8 cellular contexts compared by ENCODE assay signal in genomic region chr3:51982352-51982837, GRCh38. TPM values are rescaled to one million over a fixed set of nuclear protein-coding genes. Genes with fewer than 3 reads are reported as not detected.
A peak's percentile ranks its signal among the peaks of the same experiment; 100 is the strongest.
DNase-seq lines count a peak whose midpoint lies in the region; ATAC-seq and TF ChIP-seq lines count a peak whose summit lies in the region.

No MANE protein-coding gene starts in this region.

- H3K9me3 Mint-ChIP-seq in activated CD8-positive, alpha-beta memory T cell treated with anti-CD3 and anti-CD28 coated beads, Interleukin-2, amount 10 ng/mL, durations not matched to agents 7 days and 5 days (ENCODE audit: low read depth), result no peaks in the 10 kb centered on the region

- no CpG with 5 or more reads among the region's 4 CpGs for WGBS in trophoblast cell (ENCODE audit: extremely low coverage, insufficient coverage, insufficient read length)

- no peak overlapping the region for H3K23ac ChIP-seq in trophoblast cell (ENCODE audit: low read length)

- POLR2A ChIA-PET in HEK293T (lab: Yijun Ruan, JAX), result interaction anchor here (0.7 to 4.8 kb wide), 12 partner anchors 8 to 172 kb away, joined by 3 to 88 read pairs (median 6); partner anchors contain the start of genes ABHD14A, ABHD14B, PARP3 and PCBP4

- no peak overlapping the region for H2BK5ac ChIP-seq in trophoblast cell (ENCODE audit: low read depth, low read length, poor library complexity)

- peak overlapping the region; percentile 72 for H3K4me3 ChIP-seq in trophoblast cell (ENCODE audit: low read depth, low read length)

- peak overlapping the region; percentile 98 for H3K4me3 Mint-ChIP-seq in activated CD8-positive, alpha-beta memory T cell treated with anti-CD3 and anti-CD28 coated beads, Interleukin-2, amount 10 ng/mL, durations not matched to agents 7 days and 5 days

- peak overlapping the region; percentile 56 for H4K8ac ChIP-seq in trophoblast cell (ENCODE audit: low read depth, low read length)

- no peaks in the 10 kb centered on the region for H3K36me3 ChIP-seq in trophoblast cell (ENCODE audit: control insufficient read depth in 1 of 2, insufficient read depth in 2 of 2, low read length in 2 of 2)

- no peak overlapping the region for H3K4ac ChIP-seq in trophoblast cell (ENCODE audit: low read depth, low read length)

- peak overlapping the region; percentile 88 for H3K27ac Mint-ChIP-seq in activated CD8-positive, alpha-beta memory T cell treated with anti-CD3 and anti-CD28 coated beads, Interleukin-2, amount 10 ng/mL, durations not matched to agents 7 days and 5 days

- no peaks in the 10 kb centered on the region for H3K27me3 Mint-ChIP-seq in activated CD8-positive, alpha-beta memory T cell treated with anti-CD3 and anti-CD28 coated beads, Interleukin-2, amount 10 ng/mL, durations not matched to agents 7 days and 5 days

- intact Hi-C loops in Right ventricle myocardium superior (cut with DNase I), result no loop called here

- peaks cover 2% of the 10 kb centered on the region for H3K79me2 ChIP-seq in trophoblast cell (ENCODE audit: control insufficient read depth, insufficient read depth, low read length, poor library complexity)

- no peak overlapping the region for H2BK120ac ChIP-seq in trophoblast cell (ENCODE audit: insufficient read depth, low read length, poor library complexity)

- CTCF ChIA-PET in HEK293T (lab: Yijun Ruan, JAX), result interaction anchor here (0.6 to 1.9 kb wide), 6 partner anchors 8 to 179 kb away, joined by 3 to 14 read pairs (median 4); partner anchors contain the start of genes ABHD14A, ABHD14B, PARP3 and RRP9
- CTCF ChIA-PET in activated CD8-positive, alpha-beta memory T cell treated with anti-CD3 and anti-CD28 coated beads, Interleukin-2, amount 10 ng/mL, durations not matched to agents 7 days and 5 days (lab: Charles Lee), result interaction anchor here (0.8 to 4.1 kb wide), 19 partner anchors 9 to 1062 kb away, joined by 3 to 70 read pairs (median 4); partner anchors contain the start of genes ABHD14A, ABHD14B, DUSP7 and GPR62

- peak; percentile 38 for ATAC-seq in activated CD8-positive, alpha-beta memory T cell treated with anti-CD3 and anti-CD28 coated beads, Interleukin-2, amount 10 ng/mL, durations not matched to agents 7 days and 5 days
- ATAC-seq in Right ventricle myocardium superior (ENCODE audit: poor library complexity), result peak; percentile 34

- H3K14ac ChIP-seq in trophoblast cell (ENCODE audit: low read length), result peak overlapping the region; percentile 18

- H3K9ac ChIP-seq in trophoblast cell (ENCODE audit: low read length), result peak overlapping the region; percentile 52

- no peak overlapping the region for H4K12ac ChIP-seq in trophoblast cell (ENCODE audit: low read depth, low read length)

- no peak overlapping the region for H3K18ac ChIP-seq in trophoblast cell (ENCODE audit: low read length)

- H3K79me1 ChIP-seq in trophoblast cell (ENCODE audit: low read length), result peaks cover 15% of the 10 kb centered on the region

- TF ChIP-seq CTCF in GM10266 (IDR thresholded peaks at IDR 0.05; ENCODE audit: control insufficient read depth, insufficient read depth, low read depth, missing control alignments), result peak; percentile 60

- peak overlapping the region; percentile 58 for H3K4me2 ChIP-seq in trophoblast cell (ENCODE audit: low read length)

- H4K91ac ChIP-seq in trophoblast cell (ENCODE audit: low read depth, low read length), result peak overlapping the region; percentile 29

- H2AK5ac ChIP-seq in trophoblast cell (ENCODE audit: low read length), result peak overlapping the region; percentile 6

- peaks cover 3% of the 10 kb centered on the region for H3K36me3 Mint-ChIP-seq in activated CD8-positive, alpha-beta memory T cell treated with anti-CD3 and anti-CD28 coated beads, Interleukin-2, amount 10 ng/mL, durations not matched to agents 7 days and 5 days

- peaks cover 7 to 9% of the 10 kb centered on the region in 2 experiments for H3K4me1 ChIP-seq in trophoblast cell (ENCODE audit: control insufficient read depth in 1 of 2, insufficient read depth in 2 of 2, low read length in 2 of 2)

- peaks cover 30% of the 10 kb centered on the region for H3K4me1 Mint-ChIP-seq in activated CD8-positive, alpha-beta memory T cell treated with anti-CD3 and anti-CD28 coated beads, Interleukin-2, amount 10 ng/mL, durations not matched to agents 7 days and 5 days

- peak overlapping the region; percentile 85 for H3K27ac ChIP-seq in trophoblast cell (ENCODE audit: low read depth, low read length)

- DNase-seq in A172 (ENCODE audit: low spot score) (peak; percentile 42), GM10266 (ENCODE audit: extremely low spot score) (peak; percentile 79), HEK293T (ENCODE audit: extremely low spot score) (peak; percentile 56), M059J (ENCODE audit: low read depth) (peak; percentile 49), Right ventricle myocardium superior (no peak), trophoblast cell (peak; percentile 74 to 77), mesenteric fat pad (ENCODE audit: low spot score) (no peak)
- DNase-seq in activated CD8-positive, alpha-beta memory T cell treated with anti-CD3 and anti-CD28 coated beads, Interleukin-2, amount 10 ng/mL, durations not matched to agents 7 days and 5 days, result peak; percentile 62

- peaks cover 3% of the 10 kb centered on the region for H3K9me3 ChIP-seq in trophoblast cell (ENCODE audit: insufficient read depth, low read depth, low read length)

- H3K27me3 ChIP-seq in trophoblast cell (ENCODE audit: insufficient read depth, low read length), result no peaks in the 10 kb centered on the region

- H2BK12ac ChIP-seq in trophoblast cell (ENCODE audit: low read length), result no peak overlapping the region

- peak overlapping the region; percentile 24 for H2AFZ ChIP-seq in trophoblast cell (ENCODE audit: insufficient read depth, low read length, poor library complexity)

TF ChIP-seq in HEK293T, 16 proteins besides CTCF, POLR2A, EP300 and RAD21:
- TF ChIP-seq TARDBP (IDR thresholded peaks at IDR 0.05) (no peak), HDGF (IDR thresholded peaks at IDR 0.05; ENCODE audit: borderline replicate concordance) (no peak), CTBP1 (IDR thresholded peaks at IDR 0.05; ENCODE audit: borderline replicate concordance) (no peak), L3MBTL2 (conservative IDR thresholded peaks at IDR 0.05) (peak; percentile 52; the same call in 1 of the 2 replicates)

RNA-seq across cellular contexts. Expression of gene ACY1, which starts 0.9 kb away (rescaled TPM):
- total RNA-seq in A172 (2014; rRNA removed; shearing (Covaris generic)), result 46.5 and 66.1 TPM in 2 replicates
- total RNA-seq in M059J (2014; rRNA removed; shearing (Covaris generic)), result 26.4 and 29.4 TPM in 2 replicates
- total RNA-seq in activated CD8-positive, alpha-beta memory T cell treated with anti-CD3 and anti-CD28 coated beads, Interleukin-2, amount 10 ng/mL, durations not matched to agents 7 days and 5 days, result 10 to 100 TPM; 18.1 to 21.3 TPM
- total RNA-seq in Right ventricle myocardium superior (23.2 TPM), mesenteric fat pad (35.1 TPM)
- 12.0 and 12.2 TPM in 2 replicates for polyA plus RNA-seq in trophoblast cell (2013)

RNA-seq across cellular contexts. Expression of gene ABHD14A, which starts 7.5 kb away (rescaled TPM):
- 4.2 and 10.2 TPM in 2 replicates for total RNA-seq in A172 (2014; rRNA removed; shearing (Covaris generic))
- total RNA-seq in M059J (2014; rRNA removed; shearing (Covaris generic)), result 9.9 and 17.8 TPM in 2 replicates
- 10 to 100 TPM; 11.8 to 13.7 TPM for total RNA-seq in activated CD8-positive, alpha-beta memory T cell treated with anti-CD3 and anti-CD28 coated beads, Interleukin-2, amount 10 ng/mL, durations not matched to agents 7 days and 5 days
- total RNA-seq in Right ventricle myocardium superior, result 27.5 TPM
- 4.3 TPM in 2 replicates for polyA plus RNA-seq in trophoblast cell (2013)
- total RNA-seq in mesenteric fat pad, result 17.7 TPM

RNA-seq across cellular contexts. Expression of gene ABHD14B, which starts 8.5 kb away (rescaled TPM):
- total RNA-seq in A172 (2014; rRNA removed; shearing (Covaris generic)), result 21.2 and 21.5 TPM in 2 replicates
- 10.6 and 14.4 TPM in 2 replicates for total RNA-seq in M059J (2014; rRNA removed; shearing (Covaris generic))
- total RNA-seq in activated CD8-positive, alpha-beta memory T cell treated with anti-CD3 and anti-CD28 coated beads, Interleukin-2, amount 10 ng/mL, durations not matched to agents 7 days and 5 days, result 10 to 100 TPM; 36.2 to 36.7 TPM
- total RNA-seq in Right ventricle myocardium superior, result 12.6 TPM
- polyA plus RNA-seq in trophoblast cell (2013), result 5.7 and 5.8 TPM in 2 replicates
- total RNA-seq in mesenteric fat pad, result 59.5 TPM

RNA-seq across cellular contexts. Expression of gene RPL29, which starts 13.3 kb away (rescaled TPM):
- 704 and 1,100 TPM in 2 replicates for total RNA-seq in A172 (2014; rRNA removed; shearing (Covaris generic))
- total RNA-seq in M059J (2014; rRNA removed; shearing (Covaris generic)), result 590 and 1,001 TPM in 2 replicates
- 1,000 to 10,000 TPM; 1,042 to 1,060 TPM for total RNA-seq in activated CD8-positive, alpha-beta memory T cell treated with anti-CD3 and anti-CD28 coated beads, Interleukin-2, amount 10 ng/mL, durations not matched to agents 7 days and 5 days
- total RNA-seq in Right ventricle myocardium superior (594 TPM), mesenteric fat pad (948 TPM)
- 1,473 and 1,577 TPM in 2 replicates for polyA plus RNA-seq in trophoblast cell (2013)

RNA-seq across cellular contexts. Expression of gene PCBP4, which starts 15.1 kb away (rescaled TPM):
- total RNA-seq in A172 (2014; rRNA removed; shearing (Covaris generic)), result 99.7 and 107 TPM in 2 replicates
- 14.7 and 45.1 TPM in 2 replicates for total RNA-seq in M059J (2014; rRNA removed; shearing (Covaris generic))
- total RNA-seq in activated CD8-positive, alpha-beta memory T cell treated with anti-CD3 and anti-CD28 coated beads, Interleukin-2, amount 10 ng/mL, durations not matched to agents 7 days and 5 days, result 10 to 100 TPM; 11.4 to 21.1 TPM
- 64.1 TPM for total RNA-seq in Right ventricle myocardium superior
- 25.0 and 25.9 TPM in 2 replicates for polyA plus RNA-seq in trophoblast cell (2013)
- 27.4 TPM for total RNA-seq in mesenteric fat pad

Comparison
In these comparisons a context has a peak if more than half of its experiments do, and no peak if none do; other contexts are left out.
1. DNase-seq: peak in A172 (single experiment), GM10266 (single experiment), HEK293T (single experiment), M059J (single experiment), activated CD8-positive, alpha-beta memory T cell treated with anti-CD3 and anti-CD28 coated beads, Interleukin-2, amount 10 ng/mL, durations not matched to agents 7 days and 5 days (single experiment) and trophoblast cell (2 of 2); none in Right ventricle myocardium superior (single experiment) and mesenteric fat pad (single experiment).